8 cellular contexts compared by ENCODE assay signal in the genomic region with DNA sequence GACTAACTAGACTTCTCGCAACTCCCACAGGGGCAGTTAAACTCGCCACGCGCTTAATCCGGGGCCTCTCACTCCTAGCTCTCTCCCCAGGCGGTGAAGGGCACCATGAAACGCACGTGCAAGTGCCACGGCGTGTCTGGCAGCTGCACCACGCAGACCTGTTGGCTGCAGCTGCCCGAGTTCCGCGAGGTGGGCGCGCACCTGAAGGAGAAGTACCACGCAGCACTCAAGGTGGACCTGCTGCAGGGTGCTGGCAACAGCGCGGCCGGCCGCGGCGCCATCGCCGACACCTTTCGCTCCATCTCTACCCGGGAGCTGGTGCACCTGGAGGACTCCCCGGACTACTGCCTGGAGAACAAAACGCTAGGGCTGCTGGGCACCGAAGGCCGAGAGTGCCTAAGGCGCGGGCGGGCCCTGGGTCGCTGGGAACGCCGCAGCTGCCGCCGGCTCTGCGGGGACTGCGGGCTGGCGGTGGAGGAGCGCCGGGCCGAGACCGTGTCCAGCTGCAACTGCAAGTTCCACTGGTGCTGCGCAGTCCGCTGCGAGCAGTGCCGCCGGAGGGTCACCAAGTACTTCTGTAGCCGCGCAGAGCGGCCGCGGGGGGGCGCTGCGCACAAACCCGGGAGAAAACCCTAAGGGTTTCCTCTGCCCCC. TPM values are rescaled to one million over a fixed set of nuclear protein-coding genes. Genes with fewer than 3 reads are reported as not detected.
A peak's percentile ranks its signal among the peaks of the same experiment; 100 is the strongest.
DNase-seq lines count a peak whose midpoint lies in the region; ATAC-seq and TF ChIP-seq lines count a peak whose summit lies in the region.

No MANE protein-coding gene starts in this region.

- POLR2A ChIA-PET in CD8-positive, alpha-beta T cell (lab: Charles Lee) = interaction anchor here (1.1 to 2.3 kb wide), 7 partner anchors 12 to 47 kb away, joined by 3 to 9 read pairs (median 5); no protein-coding TSS in a partner anchor

- H3K4me3 ChIP-seq in CD8-positive, alpha-beta T cell (ENCODE audit: low read depth, low read length) = peak overlapping the region; percentile 74
- H3K4me3 ChIP-seq in GM23248 (peak overlapping the region; percentile 66), cardiac fibroblast (replicated peaks in 1 of 2; ENCODE audit: low read depth in 2 of 2, low read length in 2 of 2) (peak overlapping the region; percentile 40 to 42), skeletal muscle tissue (ENCODE audit: low read length in 3 of 3) (peak overlapping the region; percentile 63 to 75 (median 68))

- 1 to 2% methylated on average over 57 to 58 of the region's 59 CpGs for WGBS in GM23248 (ENCODE audit: low coverage in 1 of 2, low lambda C conversion rate in 2 of 2, missing lambda C conversion rate in 2 of 2), 2 experiments

- CTCF ChIA-PET in CD8-positive, alpha-beta T cell (lab: Charles Lee) = interaction anchor here (0.6 to 7.7 kb wide), 25 partner anchors 9 to 636 kb away, joined by 3 to 238 read pairs (median 4); a partner anchor contains a TSS

- peak overlapping the region; percentile 21 for H3K27ac ChIP-seq in CD8-positive, alpha-beta T cell (ENCODE audit: low read depth, low read length)
- H3K27ac ChIP-seq in GM23248 (no peak overlapping the region), skeletal muscle tissue (ENCODE audit: low read depth, low read length) (no peak overlapping the region)

- peak; percentile 99 for TF ChIP-seq CTCF in CD8-positive, alpha-beta T cell (IDR thresholded peaks at IDR 0.05)
- TF ChIP-seq CTCF in cardiac fibroblast (IDR thresholded peaks at IDR 0.05; ENCODE audit: low read depth, low read length) = peak; percentile 83

- peak overlapping the region; percentile 40 for H2AFZ ChIP-seq in GM23248

- peak; percentile 35 to 80 (median 64) for DNase-seq in CD8-positive, alpha-beta T cell
- DNase-seq in GM23248 = peak; percentile 80
- DNase-seq in NCI-H2107 treated with DMSO at 0.1 percent for 48 hours (lab: John Stamatoyannopoulos, UW; ENCODE audit: unreplicated experiment) = peak; percentile 37
- DNase-seq in activated CD4-positive, CD25-positive, alpha-beta regulatory T cell (lab: John Stamatoyannopoulos, UW) = peak; percentile 16 to 46 (median 44)
- peak; percentile 74 to 79 for DNase-seq in cardiac fibroblast (ENCODE audit: low read depth in 2 of 2)
- peak; percentile 77 for DNase-seq in iPS-NIHi7 (ENCODE audit: extremely low spot score)

- ATAC-seq in CD8-positive, alpha-beta T cell = peak; percentile 54
- ATAC-seq in HG03139 (IDR thresholded peaks at IDR 0.05; ENCODE audit: unreplicated experiment) = no peak

- H3K27me3 ChIP-seq in CD8-positive, alpha-beta T cell (ENCODE audit: insufficient read depth, low read length) = no peaks in the 10 kb centered on the region
- H3K27me3 ChIP-seq in GM23248 (replicated peaks; ENCODE audit: insufficient read depth) (peaks cover 53% of the 10 kb centered on the region), skeletal muscle tissue (ENCODE audit: control insufficient read depth in 3 of 3, insufficient read depth in 3 of 3, low read length in 3 of 3) (peaks cover 18 to 28% (median 21%) of the 10 kb centered on the region in 3 donors)

- peak overlapping the region; percentile 87 for H3K4me3 Mint-ChIP-seq in CD8-positive, alpha-beta T cell

- peak overlapping the region; percentile 87 for H3K4me2 ChIP-seq in GM23248 (ENCODE audit: unreplicated experiment)

- H3K27ac Mint-ChIP-seq in CD8-positive, alpha-beta T cell = peak overlapping the region; percentile 8

- H3K36me3 Mint-ChIP-seq in CD8-positive, alpha-beta T cell = peaks cover 23% of the 10 kb centered on the region

- peaks cover 19% of the 10 kb centered on the region for H3K4me1 Mint-ChIP-seq in CD8-positive, alpha-beta T cell (ENCODE audit: low read depth)

- peaks cover 22% of the 10 kb centered on the region for H3K27me3 Mint-ChIP-seq in CD8-positive, alpha-beta T cell (ENCODE audit: low read depth)

- intact Hi-C loops in CD8-positive, alpha-beta T cell (cut with DNase I, micrococcal nuclease) = loop anchor here (1.0 kb wide), 3 partner anchors 26 to 48 kb away; no protein-coding TSS in a partner anchor

- peaks cover 2% of the 10 kb centered on the region for H3K36me3 ChIP-seq in CD8-positive, alpha-beta T cell (ENCODE audit: insufficient read depth, low read length)
- no peaks in the 10 kb centered on the region for H3K36me3 ChIP-seq in GM23248 (ENCODE audit: low read depth)
- H3K36me3 ChIP-seq in skeletal muscle tissue (ENCODE audit: control insufficient read depth in 3 of 3, insufficient read depth in 3 of 3, low read length in 3 of 3) = peaks cover 7 to 22% (median 15%) of the 10 kb centered on the region in 3 donors

- no peaks in the 10 kb centered on the region for H3K79me2 ChIP-seq in GM23248 (ENCODE audit: insufficient read depth)

- in situ Hi-C loops in GM23248 (cut with MboI) = no loop called here

- no peaks in the 10 kb centered on the region for H4K20me1 ChIP-seq in GM23248 (ENCODE audit: insufficient read depth)

- H3K9ac ChIP-seq in GM23248 (no peak overlapping the region), skeletal muscle tissue (ENCODE audit: low read depth in 1 of 3, low read length in 3 of 3) (peak overlapping the region; percentile 28 to 75 (median 69))

- peaks cover 10% of the 10 kb centered on the region for H3K4me1 ChIP-seq in CD8-positive, alpha-beta T cell (ENCODE audit: insufficient read depth, low read length)
- H3K4me1 ChIP-seq in GM23248 (ENCODE audit: insufficient read depth) = peaks cover 6% of the 10 kb centered on the region; the same call in 1 of the 2 replicates
- peaks cover 14 to 15% (median 15%) of the 10 kb centered on the region in 3 donors for H3K4me1 ChIP-seq in skeletal muscle tissue (ENCODE audit: control insufficient read depth in 3 of 3, insufficient read depth in 3 of 3, low read length in 3 of 3)

- H3K9me3 Mint-ChIP-seq in CD8-positive, alpha-beta T cell = no peaks in the 10 kb centered on the region

- H3K9me3 ChIP-seq in CD8-positive, alpha-beta T cell (ENCODE audit: low read length) = no peaks in the 10 kb centered on the region
- H3K9me3 ChIP-seq in GM23248 (ENCODE audit: low read depth) (no peaks in the 10 kb centered on the region), skeletal muscle tissue (ENCODE audit: control insufficient read depth in 3 of 3, low read length in 3 of 3) (no peaks in the 10 kb centered on the region)

- H3K9me2 ChIP-seq in GM23248 (ENCODE audit: insufficient read depth) = no peaks in the 10 kb centered on the region

- H3F3A ChIP-seq in GM23248 (ENCODE audit: insufficient read depth) = no peaks in the 10 kb centered on the region

RNA-seq across cellular contexts. Expression of a gene that starts 19.5 kb away (rescaled TPM):
- not detected for total RNA-seq in CD8-positive, alpha-beta T cell
- total RNA-seq in GM23248 (2014; rRNA removed; shearing (Covaris generic)) = not detected in 2 replicates
- polyA plus RNA-seq in GM23248 (2016; fragmentation: Nextera tagmentation; extraction: Ambion mirVana) = not detected in 2 replicates
- total RNA-seq in skeletal muscle tissue = not detected

RNA-seq across cellular contexts. Expression of a gene that starts 37.4 kb away (rescaled TPM):
- total RNA-seq in CD8-positive, alpha-beta T cell = 10 to 100 TPM; 57.5 to 57.9 TPM
- total RNA-seq in GM23248 (2014; rRNA removed; shearing (Covaris generic)) = 2.5 and 2.7 TPM in 2 replicates
- polyA plus RNA-seq in GM23248 (2016; fragmentation: Nextera tagmentation; extraction: Ambion mirVana) = 2.2 and 4.5 TPM in 2 replicates
- total RNA-seq in skeletal muscle tissue = 2.6 TPM

RNA-seq across cellular contexts. Expression of a gene that starts 47.4 kb away (rescaled TPM):
- total RNA-seq in CD8-positive, alpha-beta T cell = 100 to 1,000 TPM; 156 to 163 TPM
- 123 and 124 TPM in 2 replicates for total RNA-seq in GM23248 (2014; rRNA removed; shearing (Covaris generic))
- 294 and 324 TPM in 2 replicates for polyA plus RNA-seq in GM23248 (2016; fragmentation: Nextera tagmentation; extraction: Ambion mirVana)
- total RNA-seq in skeletal muscle tissue = 95.0 TPM

RNA-seq across cellular contexts. Expression of a gene that starts 53.4 kb away (rescaled TPM):
- total RNA-seq in CD8-positive, alpha-beta T cell = 10 to 100 TPM; 28.0 to 31.2 TPM
- 5.4 and 9.8 TPM in 2 replicates for total RNA-seq in GM23248 (2014; rRNA removed; shearing (Covaris generic))
- 35.2 and 36.7 TPM in 2 replicates for polyA plus RNA-seq in GM23248 (2016; fragmentation: Nextera tagmentation; extraction: Ambion mirVana)
- 19.3 TPM for total RNA-seq in skeletal muscle tissue

Comparison
In these comparisons a context has a peak if more than half of its experiments do, and no peak if none do; other contexts are left out.
1. RNA of a gene that starts 37.4 kb away (total RNA-seq): 57.5 to 57.9 TPM in CD8-positive, alpha-beta T cell; 2.6 TPM in skeletal muscle tissue (single experiment) and 2.5 to 2.7 TPM in GM23248; every median in the first group is over 10 times any median in the second.
2. Peak in every context shown above with its lines, with median percentiles within 50 percentile points of each other: DNase-seq and H3K4me3 ChIP-seq.